Comparison of ENCODE assay signal across 23 cellular contexts in genomic region chr6:168219804-168220203, GRCh38.
DNase-seq lines count a peak whose midpoint lies in the region; ATAC-seq and TF ChIP-seq lines count a peak whose summit lies in the region.
"Had no signal": no experiment of that assay in that cellular context is flagged by ENCODE, and none has a peak within 500 bp of the region (broad histone marks: within the 10 kb centered on the region; RNA-seq: fewer than 3 reads in every experiment).

No MANE protein-coding gene starts in this region.

- H3K36me3 ChIP-seq in ACC112 (ENCODE audit: insufficient read depth, low read length) (no peaks in the 10 kb centered on the region), thoracic aorta (no peaks in the 10 kb centered on the region), esophagus muscularis mucosa (no peaks in the 10 kb centered on the region)
- H3K36me3 ChIP-seq: BLaER1, HAP-1 had no signal

- H3K27ac Mint-ChIP-seq in chondrocyte (ENCODE audit: unreplicated experiment), result peak overlapping the region; percentile 80
- H3K27ac Mint-ChIP-seq: CD4-positive, CD25-positive, alpha-beta regulatory T cell; HFFc6 had no signal

- H3K27ac ChIP-seq in ACC112 (ENCODE audit: low read depth, low read length), result peak overlapping the region; percentile 73
- H3K27ac ChIP-seq in thoracic aorta, result peak overlapping the region; percentile 38 to 69
- no peak overlapping the region for H3K27ac ChIP-seq in esophagus muscularis mucosa (replicated peaks in 1 of 4)
- H3K27ac ChIP-seq: BLaER1, RWPE1, SK-N-MC had no signal

- TF ChIP-seq CTCF in chondrocyte (IDR thresholded peaks at IDR 0.05) (no peak), thoracic aorta (IDR thresholded peaks at IDR 0.05) (no peak), esophagus muscularis mucosa (IDR thresholded peaks at IDR 0.05) (no peak)

- WGBS in esophagus muscularis mucosa, result 85% methylated on average over 9 of the region's 10 CpGs

- no peak for TF ChIP-seq POLR2A in esophagus muscularis mucosa (IDR thresholded peaks at IDR 0.05; ENCODE audit: low read depth)
- TF ChIP-seq POLR2A in erythroblast (IDR thresholded peaks at IDR 0.05; ENCODE audit: low read length), result no peak

- no peaks in the 10 kb centered on the region for H3K9me3 Mint-ChIP-seq in chondrocyte (ENCODE audit: low read depth)
- H3K9me3 Mint-ChIP-seq: CD4-positive, CD25-positive, alpha-beta regulatory T cell had no signal

- peaks cover 57% of the 10 kb centered on the region for H3K4me1 Mint-ChIP-seq in chondrocyte (ENCODE audit: low read depth)
- H3K4me1 Mint-ChIP-seq: CD4-positive, CD25-positive, alpha-beta regulatory T cell had no signal

- H3K4me1 ChIP-seq in ACC112 (ENCODE audit: control insufficient read depth, insufficient read depth, low read length, unreplicated experiment) (peaks cover 17% of the 10 kb centered on the region), thoracic aorta (ENCODE audit: control insufficient read depth in 1 of 2, low read depth in 2 of 2) (peaks cover 14 to 21% of the 10 kb centered on the region in 2 donors), esophagus muscularis mucosa (peaks cover 0 to 26% (median 5%) of the 10 kb centered on the region in 4 donors)
- H3K4me1 ChIP-seq: HAP-1 had no signal

- DNase-seq in chondrocyte (ENCODE audit: low spot score), result no peak
- DNase-seq in left ventricle myocardium superior, result no peak
- DNase-seq in thoracic aorta (ENCODE audit: low spot score), result no peak
- no peak for DNase-seq in esophagus muscularis mucosa (ENCODE audit: extremely low spot score)
- DNase-seq in erythroblast (lab: John Stamatoyannopoulos, UW), result no peak
- DNase-seq: CD4-positive, CD25-positive, alpha-beta regulatory T cell; DMS153; DND-41; GOT3; HFFc6; KG1; MM.1S; NCI-H2029; NCI-H446 treated with DMSO at 0.1 percent for 48 hours; NCI-H526 treated with DMSO at 0.1 percent for 48 hours; SIG-M5 had no signal

- no peaks in the 10 kb centered on the region for H3K36me3 Mint-ChIP-seq in chondrocyte (ENCODE audit: low read depth)
- H3K36me3 Mint-ChIP-seq: CD4-positive, CD25-positive, alpha-beta regulatory T cell had no signal

- H3K9me3 ChIP-seq in thoracic aorta (no peaks in the 10 kb centered on the region), esophagus muscularis mucosa (no peaks in the 10 kb centered on the region)
- H3K9me3 ChIP-seq: BLaER1, HAP-1 had no signal

- H3K27me3 ChIP-seq in ACC112 (ENCODE audit: insufficient read depth, low read length), result 0 out of 2 replicates have a peak, but pooled peaks cover 4% of the 10 kb centered on the region
- no peaks in the 10 kb centered on the region for H3K27me3 ChIP-seq in thoracic aorta (replicated peaks; ENCODE audit: insufficient read depth)
- H3K27me3 ChIP-seq in esophagus muscularis mucosa, result peaks cover 0 to 5% (median 0%) of the 10 kb centered on the region in 4 donors
- H3K27me3 ChIP-seq: BLaER1 had no signal

- no peak for TF ChIP-seq EP300 in esophagus muscularis mucosa (IDR thresholded peaks at IDR 0.05)

- H3K27me3 Mint-ChIP-seq in chondrocyte (ENCODE audit: low read depth), result peaks cover 2% of the 10 kb centered on the region
- H3K27me3 Mint-ChIP-seq: CD4-positive, CD25-positive, alpha-beta regulatory T cell had no signal

- no peak overlapping the region for H3K4me3 Mint-ChIP-seq in chondrocyte (ENCODE audit: unreplicated experiment)
- H3K4me3 Mint-ChIP-seq: CD4-positive, CD25-positive, alpha-beta regulatory T cell; HFFc6 had no signal

- peak overlapping the region; percentile 51 for H3K4me3 ChIP-seq in ACC112 (ENCODE audit: low read depth, low read length)
- peak overlapping the region; percentile 15 for H3K4me3 ChIP-seq in thoracic aorta
- no peak overlapping the region for H3K4me3 ChIP-seq in esophagus muscularis mucosa
- H3K4me3 ChIP-seq: BLaER1, HAP-1, SK-N-MC had no signal

- intact Hi-C loops in left ventricle myocardium superior (cut with micrococcal nuclease) (no loop called here), esophagus muscularis mucosa (cut with DNase I) (no loop called here)

- H2AFZ ChIP-seq in ACC112 (ENCODE audit: low read length, unreplicated experiment), result no peak overlapping the region

- H3K79me2 ChIP-seq in ACC112 (ENCODE audit: control insufficient read depth, insufficient read depth, low read length, unreplicated experiment), result no peaks in the 10 kb centered on the region

- ATAC-seq in left ventricle myocardium superior, result peak; percentile 71
- no peak for ATAC-seq in thoracic aorta (ENCODE audit: insufficient number of reproducible peaks, low FRiP score, low read depth)
- ATAC-seq in GM18517 (IDR thresholded peaks at IDR 0.05; ENCODE audit: unreplicated experiment), result no peak
- ATAC-seq: Panc1 had no signal

Comparison
In these comparisons a context has a peak if more than half of its experiments do, and no peak if none do; other contexts are left out.
1. H3K27ac ChIP-seq: peak in ACC112 (single experiment) and thoracic aorta (2 of 2); none in esophagus muscularis mucosa (0 of 4).
2. H3K4me3 ChIP-seq: peak in ACC112 (single experiment) and thoracic aorta (single experiment); none in esophagus muscularis mucosa (0 of 4).